18 cellular contexts compared by ENCODE assay signal in the genomic region with DNA sequence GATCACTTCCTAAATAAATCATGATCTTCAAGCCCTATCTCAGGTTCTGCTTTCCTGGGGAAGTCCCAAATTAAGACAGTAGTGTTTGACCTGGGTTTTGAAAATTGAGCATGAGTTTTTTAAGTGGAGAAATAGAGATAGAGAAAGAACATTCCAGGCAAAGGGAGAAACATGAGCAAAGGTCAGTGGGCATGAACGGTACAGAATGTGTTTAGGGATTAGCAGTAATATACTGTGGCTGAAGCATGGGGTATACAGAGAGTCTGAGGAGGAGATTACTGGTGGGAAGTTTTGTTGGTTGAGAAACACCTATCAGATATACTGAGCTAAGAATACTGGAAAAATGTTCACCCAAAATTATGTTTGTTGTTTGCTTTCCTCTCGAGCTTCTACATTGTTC. TPM values are rescaled to one million over a fixed set of nuclear protein-coding genes. Genes with fewer than 3 reads are reported as not detected.
A peak's percentile ranks its signal among the peaks of the same experiment; 100 is the strongest.
DNase-seq lines count a peak whose midpoint lies in the region; ATAC-seq, FAIRE-seq and TF ChIP-seq lines count a peak whose summit lies in the region.
"Had no signal": no experiment of that assay in that cellular context is flagged by ENCODE, and none has a peak within 500 bp of the region (broad histone marks: within the 10 kb centered on the region; RNA-seq: fewer than 3 reads in every experiment).

No MANE protein-coding gene starts in this region.

- no peak overlapping the region for H3K4me2 ChIP-seq in HepG2 (ENCODE audit: low read depth, low read length)
- H3K4me2 ChIP-seq: BLaER1 treated with 17β-estradiol and CSF1 and Interleukin-3, amounts not matched to agents 10 nM and 100 nM had no signal

- no peak for TF ChIP-seq EP300 in HepG2 (IDR thresholded peaks at IDR 0.05; ENCODE audit: low read depth in 2 of 2, low read length in 2 of 2)
- TF ChIP-seq EP300 in HepG2 (CRISPR knock-in tag; IDR thresholded peaks at IDR 0.05; ENCODE audit: borderline replicate concordance) = no peak

- ATAC-seq in HepG2 = peak; percentile 68

- no peak for FAIRE-seq in HepG2 (lab: Jason Lieb, UNC)
- FAIRE-seq: D721Med, G401.6, GM12892, GM18507, H54 had no signal

- no peak overlapping the region for H3K9ac ChIP-seq in HepG2 (ENCODE audit: insufficient read depth, low read depth, low read length)
- H3K9ac ChIP-seq: BLaER1 treated with 17β-estradiol and CSF1 and Interleukin-3, amounts not matched to agents 10 nM and 100 nM; GM23248 had no signal

- H4K20me1 ChIP-seq in HepG2 (ENCODE audit: insufficient read depth, low read length) = no peaks in the 10 kb centered on the region
- H4K20me1 ChIP-seq: BLaER1 treated with 17β-estradiol and CSF1 and Interleukin-3, amounts not matched to agents 10 nM and 100 nM had no signal

- CTCF ChIA-PET in Caco-2 (lab: Charles Lee) = interaction anchor here (1.3 kb wide), 1 partner anchor 15 kb away, joined by 6 read pairs; a partner anchor contains a TSS
- CTCF ChIA-PET in HepG2 (lab: Yijun Ruan, JAX; ENCODE audit: low intra/inter-chr PET ratio, low total read pairs) = no interaction called here
- CTCF ChIA-PET in RWPE1 (lab: Yijun Ruan, JAX) = no interaction called here

- no peaks in the 10 kb centered on the region for H3K27me3 ChIP-seq in Caco-2 (replicated peaks; ENCODE audit: control insufficient read depth, insufficient read depth, low read length)
- peaks cover 0 to 12% of the 10 kb centered on the region in 2 experiments; a peak in 2 of 5 replicates for H3K27me3 ChIP-seq in HepG2 (ENCODE audit: control insufficient read depth in 1 of 2, insufficient read depth in 2 of 2, low read length in 2 of 2)
- H3K27me3 ChIP-seq: BLaER1 treated with 17β-estradiol and CSF1 and Interleukin-3, amounts not matched to agents 10 nM and 100 nM had no signal

- intact Hi-C loops in Caco-2 (cut with micrococcal nuclease; ENCODE audit: unreplicated experiment) (no loop called here), HepG2 (cut with micrococcal nuclease; ENCODE audit: unreplicated experiment) (no loop called here)

- peak overlapping the region; percentile 55 for H3K27ac Mint-ChIP-seq in Caco-2 (ENCODE audit: unreplicated experiment)
- H3K27ac Mint-ChIP-seq: B cell; CD4-positive, CD25-positive, alpha-beta regulatory T cell; CD8-positive, alpha-beta memory T cell had no signal

- H3K4me1 ChIP-seq in Caco-2 = peaks cover 19% of the 10 kb centered on the region
- H3K4me1 ChIP-seq in HepG2 (ENCODE audit: insufficient read depth, low read length) = peaks cover 25% of the 10 kb centered on the region

- no peaks in the 10 kb centered on the region for H3K27me3 Mint-ChIP-seq in Caco-2 (ENCODE audit: insufficient read depth, unreplicated experiment)
- H3K27me3 Mint-ChIP-seq: B cell; CD8-positive, alpha-beta memory T cell had no signal

- TF ChIP-seq RAD21 in HepG2 (CRISPR knock-in tag; IDR thresholded peaks at IDR 0.05) = no peak

- no peaks in the 10 kb centered on the region for H3K9me3 ChIP-seq in Caco-2
- no peaks in the 10 kb centered on the region for H3K9me3 ChIP-seq in HepG2 (ENCODE audit: low read length)

- no peaks in the 10 kb centered on the region for H3K36me3 Mint-ChIP-seq in Caco-2 (ENCODE audit: insufficient read depth, unreplicated experiment)
- H3K36me3 Mint-ChIP-seq: CD4-positive, CD25-positive, alpha-beta regulatory T cell had no signal

- no peaks in the 10 kb centered on the region for H3K9me3 Mint-ChIP-seq in Caco-2 (ENCODE audit: unreplicated experiment)
- H3K9me3 Mint-ChIP-seq: CD8-positive, alpha-beta memory T cell had no signal

- no peak for TF ChIP-seq CTCF in Caco-2 (IDR thresholded peaks at IDR 0.05; ENCODE audit: insufficient read depth in 1 of 2, low read depth in 1 of 2, low read length in 1 of 2, severe bottlenecking in 1 of 2, unreplicated experiment in 1 of 2)
- no peak for TF ChIP-seq CTCF in HepG2 (CRISPR knock-in tag; IDR thresholded peaks at IDR 0.05)
- no peak for TF ChIP-seq CTCF in RWPE1 (conservative IDR thresholded peaks at IDR 0.05; ENCODE audit: low read depth)

- H3K4me3 Mint-ChIP-seq in Caco-2 (ENCODE audit: unreplicated experiment) = peak overlapping the region; percentile 29
- H3K4me3 Mint-ChIP-seq: B cell; CD8-positive, alpha-beta memory T cell had no signal

- DNase-seq in Caco-2 (peak in 1 of 2 experiments; percentile 25), amniotic epithelial cell (ENCODE audit: low read depth) (peak; percentile 26), HepG2 (ENCODE audit: low spot score) (no peak), RWPE1 (ENCODE audit: low spot score) (no peak), SKM-1 treated with dmso at 0.1 percent for 144 hours (lab: John Stamatoyannopoulos, UW; ENCODE audit: unreplicated experiment) (no peak), NCI-H82 (lab: John Stamatoyannopoulos, UW) (no peak)
- DNase-seq: CD4-positive, CD25-positive, alpha-beta regulatory T cell; CD8-positive, alpha-beta memory T cell; COR-L47; GM23248; HCEC 1CT had no signal

- no peaks in the 10 kb centered on the region for H3K36me3 ChIP-seq in Caco-2 (ENCODE audit: control insufficient read depth, insufficient read depth, low read length)
- H3K36me3 ChIP-seq in HepG2 (replicated peaks in 1 of 2; ENCODE audit: control insufficient read depth in 1 of 2, insufficient read depth in 2 of 2, low read length in 2 of 2) = no peaks in the 10 kb centered on the region
- H3K36me3 ChIP-seq: BLaER1 treated with 17β-estradiol and CSF1 and Interleukin-3, amounts not matched to agents 10 nM and 100 nM had no signal

- no peak overlapping the region for H3K4me3 ChIP-seq in Caco-2 (ENCODE audit: low read depth, low read length)
- H3K4me3 ChIP-seq in HepG2 (replicated peaks in 1 of 3; ENCODE audit: insufficient read depth in 1 of 3, low read depth in 2 of 3, low read length in 3 of 3) = no peak overlapping the region
- H3K4me3 ChIP-seq: BLaER1 treated with 17β-estradiol and CSF1 and Interleukin-3, amounts not matched to agents 10 nM and 100 nM; GM23248 had no signal

- H3K27ac ChIP-seq in HepG2 (ENCODE audit: extremely low read length, insufficient read depth, low read length) (no peak overlapping the region), RWPE1 (no peak overlapping the region)
- H3K27ac ChIP-seq: BLaER1 treated with 17β-estradiol and CSF1 and Interleukin-3, amounts not matched to agents 10 nM and 100 nM; GM23248 had no signal

- H3K4me1 Mint-ChIP-seq in Caco-2 (ENCODE audit: low read depth, unreplicated experiment) = peaks cover 24% of the 10 kb centered on the region
- H3K4me1 Mint-ChIP-seq: B cell had no signal

- in situ Hi-C loops in HepG2 (cut with HindIII; ENCODE audit: extremely low pct_ligation_motif_present, low pct_unique_long_range_greater_than_20kb) = no loop called here

- H3K79me2 ChIP-seq in HepG2 (ENCODE audit: insufficient read depth, low read length) = no peaks in the 10 kb centered on the region

- no peak overlapping the region for H2AFZ ChIP-seq in HepG2 (ENCODE audit: low read length)
- H2AFZ ChIP-seq: GM23248 had no signal

- no TSS peak for BruUV-seq in Caco-2 (replicated peaks; lab: Mats Ljungman, UMichigan)
- BruUV-seq in HepG2 (replicated peaks; lab: Mats Ljungman, UMichigan) = no TSS peak

- 0% methylated on average over 2 of the region's 2 CpGs for WGBS in HepG2 (ENCODE audit: low lambda C conversion rate)

- no peak for TF ChIP-seq POLR2A in HepG2 (IDR thresholded peaks at IDR 0.05; ENCODE audit: insufficient read depth in 1 of 2, low read depth in 2 of 2, low read length in 2 of 2)

- POLR2A ChIA-PET in Caco-2 (lab: Charles Lee) (interaction anchor here (0.6 kb wide), 1 partner anchor 11 kb away, joined by 6 read pairs; no protein-coding TSS in a partner anchor), HepG2 (lab: Yijun Ruan, JAX) (no interaction called here), RWPE1 (lab: Yijun Ruan, JAX; ENCODE audit: low non-redundant PET) (no interaction called here)

TF ChIP-seq in HepG2, 621 proteins besides CTCF, POLR2A, EP300 and RAD21:
- TF ChIP-seq SMAD9 (CRISPR knock-in tag; IDR thresholded peaks at IDR 0.05) (no peak), MIER3 (CRISPR knock-in tag; IDR thresholded peaks at IDR 0.05; ENCODE audit: borderline replicate concordance) (no peak), ZNF839 (CRISPR knock-in tag; IDR thresholded peaks at IDR 0.05; ENCODE audit: borderline replicate concordance) (no peak), MBD4 (IDR thresholded peaks at IDR 0.05; ENCODE audit: borderline replicate concordance, low read length) (no peak), SETDB1 (CRISPR knock-in tag; IDR thresholded peaks at IDR 0.05; ENCODE audit: borderline replicate concordance) (no peak), HNF4A (CRISPR knock-in tag; IDR thresholded peaks at IDR 0.05) (peak; percentile 30; the same call in 1 of the 2 replicates)

RNA-seq across cellular contexts. Expression of a gene that starts 15.2 kb away (rescaled TPM):
- 35.1 TPM in 2 replicates for total RNA-seq in Caco-2 (2022)
- total RNA-seq in HepG2 (2016; rRNA removed; fragmentation: Illumina TruSeq; extraction: Trizol) = 11.0 and 19.2 TPM in 2 replicates
- 10.5 and 11.5 TPM in 2 replicates for total RNA-seq in HepG2 (2016; cell fraction: cytosol; rRNA removed; fragmentation: Illumina TruSeq; extraction: Trizol; ENCODE audit: low read depth)
- total RNA-seq in HepG2 (2016; cell fraction: insoluble cytoplasmic fraction; rRNA removed; fragmentation: Illumina TruSeq; extraction: Trizol) = 11.5 and 21.8 TPM in 2 replicates
- 6.9 and 9.8 TPM in 2 replicates for total RNA-seq in HepG2 (2016; cell fraction: membrane; rRNA removed; fragmentation: Illumina TruSeq; extraction: Trizol)
- total RNA-seq in HepG2 (2016; cell fraction: nucleus; rRNA removed; fragmentation: Illumina TruSeq; extraction: Trizol) = 75.4 and 76.0 TPM in 2 replicates
- polyA plus RNA-seq in HepG2 (2011; rRNA removed) = 24.1 and 27.2 TPM in 2 replicates
- polyA plus RNA-seq in HepG2 (2011; cell fraction: cytosol; rRNA removed) = 3.1 and 4.3 TPM in 2 replicates
- 67.2 and 78.6 TPM in 2 replicates for polyA plus RNA-seq in HepG2 (2011; cell fraction: nucleus; rRNA removed)
- 20.6 and 32.1 TPM in 2 replicates for polyA plus RNA-seq in HepG2 (2012)
- 0.43 and 0.72 TPM in 2 replicates for polyA plus RNA-seq in HepG2 (2016; cell fraction: cytosol; fragmentation: Illumina TruSeq; extraction: Trizol; ENCODE audit: low read depth)
- 9.9 TPM in 2 replicates for polyA plus RNA-seq in HepG2 (2016; cell fraction: insoluble cytoplasmic fraction; fragmentation: Illumina TruSeq; extraction: Trizol; ENCODE audit: low read depth)
- polyA plus RNA-seq in HepG2 (2016; cell fraction: membrane; fragmentation: Illumina TruSeq; extraction: Trizol; ENCODE audit: low read depth) = 1.3 and 1.5 TPM in 2 replicates
- 93.8 and 104 TPM in 2 replicates for polyA plus RNA-seq in HepG2 (2016; cell fraction: nucleus; fragmentation: Illumina TruSeq; extraction: Trizol; ENCODE audit: insufficient read depth, low read depth)
- polyA minus RNA-seq in HepG2 (2011; rRNA and poly(A)+ RNA removed; ENCODE audit: low replicate concordance) = 7.1 and 12.9 TPM in 2 replicates
- 5.7 and 7.3 TPM in 2 replicates for polyA minus RNA-seq in HepG2 (2011; cell fraction: cytosol; rRNA and poly(A)+ RNA removed)
- 186 and 225 TPM in 2 replicates for polyA minus RNA-seq in HepG2 (2011; cell fraction: nucleus; rRNA and poly(A)+ RNA removed)
